13 cellular contexts compared by ENCODE assay signal in genomic region chr13:79662882-79663281, GRCh38.
DNase-seq lines count a peak whose midpoint lies in the region; ATAC-seq, FAIRE-seq and TF ChIP-seq lines count a peak whose summit lies in the region.
"Had no signal": no experiment of that assay in that cellular context is flagged by ENCODE, and none has a peak within 500 bp of the region (broad histone marks: within the 10 kb centered on the region; RNA-seq: fewer than 3 reads in every experiment).

No MANE protein-coding gene starts in this region.

- H3K23ac ChIP-seq in mesenchymal stem cell (ENCODE audit: low read length in 2 of 2), result no peak overlapping the region

- no peaks in the 10 kb centered on the region for H3K9me3 Mint-ChIP-seq in activated naive CD4-positive, alpha-beta T cell treated with anti-CD3 and anti-CD28 coated beads, Interleukin-2, amount 10 ng/mL, durations not matched to agents 7 days and 5 days
- H3K9me3 Mint-ChIP-seq: activated T-helper 17 cell treated with anti-CD3 and anti-CD28 coated beads, Interleukin-2, amount 50 U/mL, for 72 hours had no signal

- peak overlapping the region; percentile 70; the same call in 1 of the 2 replicates for H2AFZ ChIP-seq in Loucy (ENCODE audit: low read length)
- no peak overlapping the region for H2AFZ ChIP-seq in mesenchymal stem cell (ENCODE audit: low read depth, low read length)

- H3K36me3 Mint-ChIP-seq in activated naive CD4-positive, alpha-beta T cell treated with anti-CD3 and anti-CD28 coated beads, Interleukin-2, amount 10 ng/mL, durations not matched to agents 7 days and 5 days, result no peaks in the 10 kb centered on the region

- H3K9me3 ChIP-seq in BE2C (no peaks in the 10 kb centered on the region), Loucy (ENCODE audit: insufficient read depth, low read depth, low read length) (no peaks in the 10 kb centered on the region), mesenchymal stem cell (ENCODE audit: control insufficient read depth, low read length) (no peaks in the 10 kb centered on the region)

- H3K4me2 ChIP-seq in Loucy (ENCODE audit: low read depth, low read length, poor library complexity, severe bottlenecking) (peak overlapping the region; percentile 4), mesenchymal stem cell (ENCODE audit: low read length, poor library complexity, severe bottlenecking) (no peak overlapping the region)

- no peaks in the 10 kb centered on the region for H3K4me1 Mint-ChIP-seq in activated naive CD4-positive, alpha-beta T cell treated with anti-CD3 and anti-CD28 coated beads, Interleukin-2, amount 10 ng/mL, durations not matched to agents 7 days and 5 days
- H3K4me1 Mint-ChIP-seq: activated T-helper 17 cell treated with anti-CD3 and anti-CD28 coated beads, Interleukin-2, amount 50 U/mL, for 72 hours; B cell had no signal

- no peak overlapping the region for H3K27ac ChIP-seq in mesenchymal stem cell (ENCODE audit: low read length, poor library complexity, severe bottlenecking)
- H3K27ac ChIP-seq: brain microvascular endothelial cell had no signal

- 0% methylated on average over 1 of the region's 3 CpGs for WGBS in mesenchymal stem cell

- no peaks in the 10 kb centered on the region for H3K79me1 ChIP-seq in mesenchymal stem cell (replicated peaks; ENCODE audit: low read length, poor library complexity, severe bottlenecking)

- peaks cover 44% of the 10 kb centered on the region for H3K4me1 ChIP-seq in BE2C
- peaks cover 4% of the 10 kb centered on the region for H3K4me1 ChIP-seq in Loucy (ENCODE audit: insufficient read depth, low read length, poor library complexity, severe bottlenecking)
- peaks cover 4% of the 10 kb centered on the region for H3K4me1 ChIP-seq in mesenchymal stem cell (ENCODE audit: control insufficient read depth, insufficient read depth, low read depth, low read length)

- H3K9ac ChIP-seq in Loucy (ENCODE audit: low read depth, low read length, poor library complexity, severe bottlenecking) (no peak overlapping the region), mesenchymal stem cell (ENCODE audit: low read length) (no peak overlapping the region)

- H3K9me2 ChIP-seq in Loucy (replicated peaks; ENCODE audit: low read depth, low read length), result no peaks in the 10 kb centered on the region

- FAIRE-seq in bronchial epithelial cell (lab: Jason Lieb, UNC), result no peak

- H2BK12ac ChIP-seq in mesenchymal stem cell (ENCODE audit: low read length in 2 of 2), result no peak overlapping the region

- H3K14ac ChIP-seq in mesenchymal stem cell (ENCODE audit: low read length in 2 of 2), result no peak overlapping the region

- H2BK5ac ChIP-seq in mesenchymal stem cell (ENCODE audit: low read depth, low read length, poor library complexity, severe bottlenecking), result no peak overlapping the region

- no peaks in the 10 kb centered on the region for H3K36me3 ChIP-seq in BE2C
- no peaks in the 10 kb centered on the region for H3K36me3 ChIP-seq in Loucy (ENCODE audit: insufficient read depth, low read length)
- H3K36me3 ChIP-seq in bronchial epithelial cell (ENCODE audit: control insufficient read depth, insufficient read depth, low read length), result no peaks in the 10 kb centered on the region
- H3K36me3 ChIP-seq in mesenchymal stem cell (ENCODE audit: control insufficient read depth in 1 of 2, insufficient read depth in 2 of 2, low read depth in 1 of 2, low read length in 2 of 2), result no peaks in the 10 kb centered on the region
- H3K36me3 ChIP-seq: brain microvascular endothelial cell had no signal

- no peak overlapping the region for H3K4me3 ChIP-seq in BE2C (ENCODE audit: low read depth, low read length)
- no peak overlapping the region for H3K4me3 ChIP-seq in Loucy (ENCODE audit: low read length, poor library complexity, severe bottlenecking)
- no peak overlapping the region for H3K4me3 ChIP-seq in bronchial epithelial cell (ENCODE audit: low read depth, low read length)
- H3K4me3 ChIP-seq in mesenchymal stem cell (ENCODE audit: insufficient read depth in 1 of 2, low read depth in 1 of 2, low read length in 2 of 2), result no peak overlapping the region

- H3K79me2 ChIP-seq in Loucy (ENCODE audit: insufficient read depth, low read length), result no peaks in the 10 kb centered on the region

- H2BK15ac ChIP-seq in mesenchymal stem cell (ENCODE audit: low read depth, poor library complexity, severe bottlenecking), result no peak overlapping the region

- no peak overlapping the region for H4K8ac ChIP-seq in mesenchymal stem cell (ENCODE audit: low read length)

- no peak overlapping the region for H3K27ac Mint-ChIP-seq in activated naive CD4-positive, alpha-beta T cell treated with anti-CD3 and anti-CD28 coated beads, Interleukin-2, amount 10 ng/mL, durations not matched to agents 7 days and 5 days
- H3K27ac Mint-ChIP-seq: activated T-helper 17 cell treated with anti-CD3 and anti-CD28 coated beads, Interleukin-2, amount 50 U/mL, for 72 hours; B cell had no signal

- H3F3A ChIP-seq in Loucy (ENCODE audit: low read depth), result no peaks in the 10 kb centered on the region

- H3K27me3 Mint-ChIP-seq in activated naive CD4-positive, alpha-beta T cell treated with anti-CD3 and anti-CD28 coated beads, Interleukin-2, amount 10 ng/mL, durations not matched to agents 7 days and 5 days, result no peaks in the 10 kb centered on the region

- no peak overlapping the region for H2AK5ac ChIP-seq in mesenchymal stem cell (ENCODE audit: low read length, severe bottlenecking)

- CTCF ChIA-PET in activated naive CD4-positive, alpha-beta T cell treated with anti-CD3 and anti-CD28 coated beads, Interleukin-2, amount 10 ng/mL, durations not matched to agents 7 days and 5 days (lab: Charles Lee), result interaction anchor here (1.4 kb wide), 1 partner anchor 16 kb away, joined by 6 read pairs; no protein-coding TSS in a partner anchor

- peak; percentile 43 for DNase-seq in BE2C
- peak; percentile 34 for DNase-seq in bronchial epithelial cell (ENCODE audit: low read depth)
- peak; percentile 34 for DNase-seq in mesenchymal stem cell
- DNase-seq in NCI-H1930 (lab: John Stamatoyannopoulos, UW), result no peak
- no peak for DNase-seq in activated naive CD4-positive, alpha-beta T cell treated with anti-CD3 and anti-CD28 coated beads, Interleukin-2, amount 10 ng/mL, durations not matched to agents 7 days and 5 days
- no peak for DNase-seq in SIG-M5 (lab: John Stamatoyannopoulos, UW)
- DNase-seq: activated CD4-positive, alpha-beta T cell treated with anti-CD3 and anti-CD28 coated beads for 48 hours; brain microvascular endothelial cell; NCI-H446 treated with DMSO at 0.1 percent for 48 hours had no signal

- ATAC-seq in HG03342 (IDR thresholded peaks at IDR 0.05; ENCODE audit: unreplicated experiment), result no peak
- ATAC-seq: activated T-helper 17 cell treated with anti-CD3 and anti-CD28 coated beads, Interleukin-2, amount 50 U/mL, for 72 hours had no signal

- H3K27me3 ChIP-seq in BE2C (no peaks in the 10 kb centered on the region), Loucy (ENCODE audit: insufficient read depth, low read length, poor library complexity, severe bottlenecking) (no peaks in the 10 kb centered on the region), bronchial epithelial cell (ENCODE audit: control insufficient read depth, insufficient read depth, low read length) (no peaks in the 10 kb centered on the region), mesenchymal stem cell (ENCODE audit: control insufficient read depth in 1 of 2, insufficient read depth in 1 of 2, low read length in 2 of 2) (no peaks in the 10 kb centered on the region)
- H3K27me3 ChIP-seq: brain microvascular endothelial cell had no signal

- no peak overlapping the region for H3K4me3 Mint-ChIP-seq in activated naive CD4-positive, alpha-beta T cell treated with anti-CD3 and anti-CD28 coated beads, Interleukin-2, amount 10 ng/mL, durations not matched to agents 7 days and 5 days
- H3K4me3 Mint-ChIP-seq: activated T-helper 17 cell treated with anti-CD3 and anti-CD28 coated beads, Interleukin-2, amount 50 U/mL, for 72 hours; B cell had no signal

- H4K20me1 ChIP-seq in Loucy (ENCODE audit: insufficient read depth, low read length, poor library complexity, severe bottlenecking), result no peaks in the 10 kb centered on the region

- no peak overlapping the region for H3K4ac ChIP-seq in mesenchymal stem cell (ENCODE audit: low read depth in 1 of 2, low read length in 2 of 2)

- TF ChIP-seq CTCF in BE2C (IDR thresholded peaks at IDR 0.05; ENCODE audit: low read depth, low read length) (peak; percentile 23), Loucy (conservative IDR thresholded peaks at IDR 0.05; ENCODE audit: low read length) (peak; percentile 39), bronchial epithelial cell (IDR thresholded peaks at IDR 0.05; ENCODE audit: insufficient read depth, low read length, severe bottlenecking) (no peak)

- no peak overlapping the region for H4K91ac ChIP-seq in mesenchymal stem cell (ENCODE audit: low read length)

- H2BK120ac ChIP-seq in mesenchymal stem cell (ENCODE audit: low read depth, low read length), result no peak overlapping the region

- no peak overlapping the region for H3K18ac ChIP-seq in mesenchymal stem cell (ENCODE audit: low read depth in 1 of 2, low read length in 2 of 2)

Comparison
In these comparisons a context has a peak if more than half of its experiments do, and no peak if none do; other contexts are left out.
1. DNase-seq: peak in BE2C (single experiment), bronchial epithelial cell (single experiment) and mesenchymal stem cell (single experiment); none in NCI-H1930 (0 of 2), activated naive CD4-positive, alpha-beta T cell treated with anti-CD3 and anti-CD28 coated beads, Interleukin-2, amount 10 ng/mL, durations not matched to agents 7 days and 5 days (single experiment) and SIG-M5 (single experiment).